ENCODE assay signal across 11 cellular contexts in the genomic region with DNA sequence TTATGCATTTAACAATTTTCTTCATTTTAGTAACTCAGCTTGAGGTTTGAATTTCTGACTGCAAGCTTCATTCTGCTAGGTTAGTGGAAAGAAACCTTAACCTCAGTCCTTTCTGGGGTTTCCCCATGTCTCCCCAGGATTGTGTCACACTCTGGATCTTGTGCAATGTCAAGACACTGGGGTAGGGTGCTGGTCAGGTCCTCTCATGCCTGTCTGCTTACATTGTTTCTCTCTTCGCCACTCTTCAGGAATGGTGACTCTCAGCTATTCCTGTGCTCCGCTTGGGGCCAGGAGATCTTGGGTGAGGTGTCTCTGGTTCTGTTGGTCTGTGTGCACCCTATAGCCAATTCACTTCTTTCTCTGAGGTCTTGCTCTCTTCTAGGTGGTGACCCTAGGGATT. TPM values are rescaled to one million over a fixed set of nuclear protein-coding genes. Genes with fewer than 3 reads are reported as not detected.
A peak's percentile ranks its signal among the peaks of the same experiment; 100 is the strongest.
DNase-seq lines count a peak whose midpoint lies in the region; ATAC-seq and TF ChIP-seq lines count a peak whose summit lies in the region.
"Had no signal": no experiment of that assay in that cellular context is flagged by ENCODE, and none has a peak within 500 bp of the region (broad histone marks: within the 10 kb centered on the region; RNA-seq: fewer than 3 reads in every experiment).

No MANE protein-coding gene starts in this region.

- peak overlapping the region; percentile 88 for H3K27ac Mint-ChIP-seq in activated T-cell treated with anti-CD3 and anti-CD28 coated beads, Interleukin-2, amount 50 U/mL, for 24 hours
- no peak overlapping the region for H3K27ac Mint-ChIP-seq in type B pancreatic cell
- H3K27ac Mint-ChIP-seq: naive B cell had no signal

- peaks cover 86% of the 10 kb centered on the region for H3K4me1 Mint-ChIP-seq in activated T-cell treated with anti-CD3 and anti-CD28 coated beads, Interleukin-2, amount 50 U/mL, for 24 hours (ENCODE audit: low read depth)
- H3K4me1 Mint-ChIP-seq in type B pancreatic cell (ENCODE audit: unreplicated experiment), result peaks cover 4% of the 10 kb centered on the region

- no peaks in the 10 kb centered on the region for H3K27me3 Mint-ChIP-seq in activated T-cell treated with anti-CD3 and anti-CD28 coated beads, Interleukin-2, amount 50 U/mL, for 24 hours
- no peaks in the 10 kb centered on the region for H3K27me3 Mint-ChIP-seq in type B pancreatic cell

- no peak for ATAC-seq in GM18907 (IDR thresholded peaks at IDR 0.05; ENCODE audit: unreplicated experiment)

- DNase-seq in activated T-cell treated with anti-CD3 and anti-CD28 coated beads, Interleukin-2, amount 50 U/mL, for 24 hours, result peak; percentile 59
- DNase-seq in activated T-cell treated with anti-CD3 and anti-CD28 coated beads for 4 hours (no peak), SKM-1 treated with dmso at 0.1 percent for 144 hours (lab: John Stamatoyannopoulos, UW; ENCODE audit: unreplicated experiment) (peak; percentile 79), epithelial cell of prostate (ENCODE audit: low read depth, low spot score) (peak; percentile 20), type B pancreatic cell (ENCODE audit: extremely low spot score, unreplicated experiment) (no peak)
- DNase-seq in stimulated activated CD8-positive, alpha-beta memory T cell treated with anti-CD3 and anti-CD28 coated beads, Interleukin-4, amount 100 ng/mL, for 48 hours, result peak; percentile 74
- DNase-seq in activated effector memory CD4-positive, alpha-beta T cell treated with anti-CD3 and anti-CD28 coated beads, Interleukin-2, amount 50 U/mL, for 16 hours, result no peak
- DNase-seq: naive B cell, NCI-H526 treated with DMSO at 0.1 percent for 48 hours had no signal

- no peak for TF ChIP-seq CTCF in type B pancreatic cell (conservative IDR thresholded peaks at IDR 0.05)

- H3K27ac ChIP-seq in epithelial cell of prostate, result no peak overlapping the region
- H3K27ac ChIP-seq: thoracic aorta had no signal

- H3K36me3 Mint-ChIP-seq in activated T-cell treated with anti-CD3 and anti-CD28 coated beads, Interleukin-2, amount 50 U/mL, for 24 hours (ENCODE audit: low read depth), result no peaks in the 10 kb centered on the region
- H3K36me3 Mint-ChIP-seq in type B pancreatic cell, result no peaks in the 10 kb centered on the region
- H3K36me3 Mint-ChIP-seq: naive B cell had no signal

- H3K4me3 Mint-ChIP-seq in activated T-cell treated with anti-CD3 and anti-CD28 coated beads, Interleukin-2, amount 50 U/mL, for 24 hours, result peak overlapping the region; percentile 24
- no peak overlapping the region for H3K4me3 Mint-ChIP-seq in type B pancreatic cell
- H3K4me3 Mint-ChIP-seq: naive B cell had no signal

- H3K9me3 Mint-ChIP-seq in activated T-cell treated with anti-CD3 and anti-CD28 coated beads, Interleukin-2, amount 50 U/mL, for 24 hours, result peaks cover 10% of the 10 kb centered on the region
- H3K9me3 Mint-ChIP-seq in type B pancreatic cell, result peaks cover 4% of the 10 kb centered on the region

RNA-seq across cellular contexts. Expression of gene CTLA4, which starts 23.9 kb away (rescaled TPM):
- total RNA-seq in type B pancreatic cell (ENCODE audit: low replicate concordance), result not detected in 2 replicates

RNA-seq across cellular contexts. Expression of gene ICOS, which starts 45.1 kb away (rescaled TPM):
- total RNA-seq in type B pancreatic cell (ENCODE audit: low replicate concordance), result not detected in 2 replicates

Comparison
In these comparisons a context has a peak if more than half of its experiments do, and no peak if none do; other contexts are left out.
1. DNase-seq: peak in activated T-cell treated with anti-CD3 and anti-CD28 coated beads, Interleukin-2, amount 50 U/mL, for 24 hours (single experiment), SKM-1 treated with dmso at 0.1 percent for 144 hours (single experiment), epithelial cell of prostate (single experiment) and stimulated activated CD8-positive, alpha-beta memory T cell treated with anti-CD3 and anti-CD28 coated beads, Interleukin-4, amount 100 ng/mL, for 48 hours (single experiment); none in activated T-cell treated with anti-CD3 and anti-CD28 coated beads for 4 hours (single experiment), type B pancreatic cell (single experiment) and activated effector memory CD4-positive, alpha-beta T cell treated with anti-CD3 and anti-CD28 coated beads, Interleukin-2, amount 50 U/mL, for 16 hours (single experiment).